ENCODE assay signal across 27 cellular contexts in the genomic region with DNA sequence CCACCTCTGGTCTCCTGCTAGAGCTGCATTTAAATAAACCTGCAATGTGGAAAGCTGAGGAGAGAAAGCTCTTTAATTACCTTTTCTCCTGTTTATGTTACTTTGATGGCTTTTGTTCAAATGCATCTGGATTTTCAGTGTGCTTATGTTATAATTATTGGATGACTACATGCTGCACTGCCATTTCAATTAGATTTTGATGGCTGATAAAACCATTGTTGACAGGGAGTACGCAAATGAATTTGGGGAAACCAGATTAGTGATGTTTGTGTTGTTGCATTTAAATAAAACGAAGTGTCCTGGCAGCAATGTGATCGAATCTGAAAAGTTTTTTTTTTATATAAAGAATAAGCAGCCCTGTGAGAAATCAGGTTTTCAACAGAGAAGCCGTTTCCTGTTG.
"Had no signal": no experiment of that assay in that cellular context is flagged by ENCODE, and none has a peak within 500 bp of the region (broad histone marks: within the 10 kb centered on the region; RNA-seq: fewer than 3 reads in every experiment).

No MANE protein-coding gene starts in this region.

- H3K4me1 ChIP-seq: ascending aorta, breast epithelium, colonic mucosa had no signal

- H3K4me3 ChIP-seq: ascending aorta, breast epithelium, cardiac muscle cell, colonic mucosa, esophagus squamous epithelium, gastroesophageal sphincter had no signal

- H3K27ac ChIP-seq: ascending aorta, breast epithelium, cardiac muscle cell, colonic mucosa, epithelial cell of prostate, esophagus squamous epithelium, gastroesophageal sphincter had no signal

- H3K9me3 ChIP-seq: ascending aorta, breast epithelium, colonic mucosa, esophagus squamous epithelium, gastroesophageal sphincter had no signal

- H3K27me3 ChIP-seq: ascending aorta, breast epithelium, cardiac muscle cell, colonic mucosa, esophagus squamous epithelium, gastroesophageal sphincter had no signal

- ATAC-seq: activated naive CD4-positive, alpha-beta T cell treated with anti-CD3 and anti-CD28 coated beads, Interleukin-2, amount 50 U/mL, for 72 hours; activated T-cell treated with anti-CD3 and anti-CD28 coated beads, Interleukin-2, amount 50 U/mL, for 72 hours; gastroesophageal sphincter had no signal

- DNase-seq: activated CD4-positive, alpha-beta memory T cell treated with anti-CD3 and anti-CD28 coated beads, Interleukin-2, amount 10 ng/mL, durations not matched to agents 7 days and 5 days; activated CD4-positive, alpha-beta T cell treated with anti-CD3 and anti-CD28 coated beads for 4 hours; activated CD4-positive, alpha-beta T cell treated with anti-CD3 and anti-CD28 coated beads, Interleukin-2, amount 10 ng/mL, durations not matched to agents 7 days and 5 days; activated CD4-positive, alpha-beta T cell treated with anti-CD3 and anti-CD28 coated beads, Interleukin-2, amount 50 U/mL, for 4 hours; activated CD4-positive, CD25-positive, alpha-beta regulatory T cell; activated CD4-positive, CD25-positive, alpha-beta regulatory T cell treated with anti-CD3 and anti-CD28 coated beads, Interleukin-2, amount 50 U/mL, for 72 hours; activated CD8-positive, alpha-beta memory T cell treated with anti-CD3 and anti-CD28 coated beads, Interleukin-2, amount 50 U/mL, for 48 hours; activated gamma-delta T cell; activated naive CD4-positive, alpha-beta T cell; activated naive CD4-positive, alpha-beta T cell treated with anti-CD3 and anti-CD28 coated beads, Interleukin-2, amount 10 ng/mL, durations not matched to agents 7 days and 5 days; activated naive CD8-positive, alpha-beta T cell treated with anti-CD3 and anti-CD28 coated beads, Interleukin-2, amount 10 ng/mL, durations not matched to agents 7 days and 5 days; activated T-cell treated with anti-CD3 and anti-CD28 coated beads for 4 hours; activated T-cell treated with anti-CD3 and anti-CD28 coated beads, Interleukin-2, amount 50 U/mL, for 24 hours; activated T-cell treated with anti-CD3 and anti-CD28 coated beads, Interleukin-2, amount 50 U/mL, for 72 hours; central memory CD4-positive, alpha-beta T cell; cerebellar nuclear complex; colonic mucosa; effector CD8-positive, alpha-beta T cell; esophagus squamous epithelium; foreskin melanocyte; T-helper 2 cell had no signal

- H3K36me3 ChIP-seq: ascending aorta, breast epithelium, cardiac muscle cell, colonic mucosa, esophagus squamous epithelium, gastroesophageal sphincter had no signal
